Comparison of ENCODE assay signal across 1 cellular context in the genomic region with DNA sequence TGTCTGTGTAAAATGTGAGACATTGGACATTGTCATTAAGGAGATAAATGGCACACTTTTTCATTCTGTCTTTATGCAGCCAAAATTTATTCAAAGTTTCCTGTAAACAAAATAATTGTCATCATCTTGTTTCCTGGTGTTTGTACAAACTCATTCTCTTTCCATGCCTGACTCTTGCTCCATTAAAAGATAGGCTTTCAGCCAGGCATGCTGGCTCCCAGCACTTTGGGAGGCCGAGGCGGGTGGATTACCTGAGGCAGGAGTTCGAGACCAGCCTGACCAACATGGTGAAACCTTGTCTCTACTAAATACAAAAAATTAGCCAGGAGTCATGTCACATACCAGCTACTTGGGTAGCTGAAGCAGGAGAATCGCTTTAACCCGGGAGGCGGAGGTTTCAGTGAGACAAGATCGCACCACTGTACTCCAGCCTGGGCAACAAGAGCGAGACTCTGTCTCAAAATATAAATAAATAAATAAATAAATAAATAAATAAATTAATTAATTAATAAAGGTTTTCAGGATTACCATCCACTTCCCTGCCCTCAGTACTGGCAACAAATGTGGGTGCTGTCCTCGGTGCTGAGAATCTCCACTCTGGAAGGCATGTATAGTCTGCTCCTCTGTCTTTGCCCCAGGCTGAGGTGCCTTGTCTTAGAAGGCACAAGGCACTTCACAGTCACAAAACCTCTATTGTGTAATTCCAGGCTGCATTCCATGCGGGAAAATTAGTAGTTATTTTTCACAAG.
TF ChIP-seq lines count a peak whose summit lies in the region.

No MANE protein-coding gene starts in this region.

TF ChIP-seq in A549, 52 proteins besides CTCF, POLR2A, EP300 and RAD21 (continued from another document):
- peak; percentile 82 for TF ChIP-seq REST (IDR thresholded peaks at IDR 0.05)
- TF ChIP-seq USF2 (IDR thresholded peaks at IDR 0.05), result no peak
- TF ChIP-seq TFCP2L1 (CRISPR knock-in tag; IDR thresholded peaks at IDR 0.05), result no peak
- no peak for TF ChIP-seq EHF (CRISPR knock-in tag; IDR thresholded peaks at IDR 0.05)
- no peak for TF ChIP-seq ZNF302 (CRISPR knock-in tag; IDR thresholded peaks at IDR 0.05)
- peak; percentile 57 for TF ChIP-seq ZC3H11A (IDR thresholded peaks at IDR 0.05)
- no peak for TF ChIP-seq RCOR1 (IDR thresholded peaks at IDR 0.05; ENCODE audit: low read depth, low read length)
- no peak for TF ChIP-seq ZSCAN20 (CRISPR knock-in tag; IDR thresholded peaks at IDR 0.05)
- no peak for TF ChIP-seq CBX2 (IDR thresholded peaks at IDR 0.05; ENCODE audit: borderline replicate concordance, low read depth)
